In the genomic region with DNA sequence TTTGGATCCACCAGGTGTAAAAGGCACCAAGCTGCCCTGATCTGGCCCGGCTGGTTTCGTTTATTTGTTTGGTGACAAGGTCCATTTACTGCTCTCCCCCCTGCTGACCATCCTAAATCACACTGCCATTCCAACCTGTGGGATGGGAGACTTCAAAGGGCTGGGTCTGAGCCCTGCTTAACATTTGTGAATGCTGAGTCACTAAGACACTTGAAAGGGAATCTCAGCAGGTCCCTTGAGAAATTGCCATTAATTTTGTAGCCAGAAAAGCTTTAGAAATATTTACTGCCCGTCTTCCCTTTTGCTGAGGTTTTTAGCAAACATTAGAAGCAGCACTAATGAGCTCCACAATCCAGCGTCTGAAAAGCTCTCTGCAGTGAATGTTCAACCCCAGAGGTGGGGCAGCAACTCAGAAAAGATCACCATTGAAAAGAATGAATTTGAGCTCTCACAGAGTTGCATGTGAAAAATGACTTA, we compare ENCODE assay signal across 10 cellular contexts.
A peak's percentile ranks its signal among the peaks of the same experiment; 100 is the strongest.
DNase-seq lines count a peak whose midpoint lies in the region; ATAC-seq and TF ChIP-seq lines count a peak whose summit lies in the region.
"Had no signal": no experiment of that assay in that cellular context is flagged by ENCODE, and none has a peak within 500 bp of the region (broad histone marks: within the 10 kb centered on the region; RNA-seq: fewer than 3 reads in every experiment).

No MANE protein-coding gene starts in this region.

- no peak overlapping the region for H3K4me2 ChIP-seq in SK-N-SH

- H2AFZ ChIP-seq in SK-N-SH (ENCODE audit: low read depth) = no peak overlapping the region

- 57% methylated on average over 4 of the region's 4 CpGs for WGBS in SK-N-SH (ENCODE audit: low lambda C conversion rate)

- no peaks in the 10 kb centered on the region for H3F3A ChIP-seq in SK-N-SH (replicated peaks; ENCODE audit: insufficient read depth)

- H3K9me3 ChIP-seq in HEK293 (ENCODE audit: control insufficient read depth, insufficient read depth, low read depth, low read length) (no peaks in the 10 kb centered on the region), SK-N-SH (no peaks in the 10 kb centered on the region)

- H3K27ac ChIP-seq in HEK293 (ENCODE audit: extremely low read depth, low read depth, low read length) (no peak overlapping the region), SK-N-SH (ENCODE audit: low read depth in 2 of 2, low read length in 1 of 2) (no peak overlapping the region)

- no peak for TF ChIP-seq EP300 in SK-N-SH (IDR thresholded peaks at IDR 0.05; ENCODE audit: borderline replicate concordance in 1 of 2, low read depth in 1 of 2, low read length in 1 of 2)

- H3K36me3 ChIP-seq in HEK293 (ENCODE audit: control insufficient read depth in 2 of 2, insufficient read depth in 1 of 2, low read length in 2 of 2) (no peaks in the 10 kb centered on the region), SK-N-SH (replicated peaks in 1 of 2; ENCODE audit: control insufficient read depth in 1 of 2, insufficient read depth in 2 of 2, low read length in 1 of 2) (no peaks in the 10 kb centered on the region)

- ATAC-seq in HG02623 (IDR thresholded peaks at IDR 0.05; ENCODE audit: unreplicated experiment) (no peak), HG03378 (IDR thresholded peaks at IDR 0.05; ENCODE audit: unreplicated experiment) (no peak), GM21619 (IDR thresholded peaks at IDR 0.05; ENCODE audit: unreplicated experiment) (no peak)

- no peaks in the 10 kb centered on the region for H3K9me2 ChIP-seq in SK-N-SH

- POLR2A ChIA-PET in HEK293 (lab: Yijun Ruan, JAX) (no interaction called here), SK-N-SH (lab: Yijun Ruan, JAX) (no interaction called here)

- no peak overlapping the region for H3K9ac ChIP-seq in SK-N-SH

- no peaks in the 10 kb centered on the region for H3K79me2 ChIP-seq in SK-N-SH (ENCODE audit: insufficient read depth)

- CTCF ChIA-PET in HEK293 (lab: Yijun Ruan, JAX) = interaction anchor here (0.6 to 1.4 kb wide), 3 partner anchors 15 to 105 kb away, joined by 3 read pairs; no protein-coding TSS in a partner anchor
- CTCF ChIA-PET in SK-N-SH (lab: Yijun Ruan, JAX) = interaction anchor here (0.6 to 0.9 kb wide), 3 partner anchors 8 to 596 kb away, joined by 3 read pairs; no protein-coding TSS in a partner anchor

- no peaks in the 10 kb centered on the region for H4K20me1 ChIP-seq in SK-N-SH (ENCODE audit: insufficient read depth)

- H3K4me1 ChIP-seq in HEK293 (ENCODE audit: control insufficient read depth, insufficient read depth, low read length) = peaks cover 8% of the 10 kb centered on the region
- peaks cover 0 to 1% of the 10 kb centered on the region in 2 experiments; a peak in 1 of 4 replicates for H3K4me1 ChIP-seq in SK-N-SH (ENCODE audit: control insufficient read depth in 1 of 2, insufficient read depth in 2 of 2, low read depth in 1 of 2, low read length in 1 of 2)

- no peak for TF ChIP-seq RAD21 in SK-N-SH (IDR thresholded peaks at IDR 0.05; ENCODE audit: low read length)

- peak; percentile 47 for DNase-seq in ACHN
- no peak for DNase-seq in SK-N-SH
- peak; percentile 81 for DNase-seq in kidney tubule cell (ENCODE audit: low spot score)
- DNase-seq in OCI-M1 (lab: John Stamatoyannopoulos, UW) = no peak
- DNase-seq: activated gamma-delta T cell, GDM1 had no signal

- no peaks in the 10 kb centered on the region for H3K27me3 ChIP-seq in SK-N-SH (ENCODE audit: insufficient read depth)

- in situ Hi-C loops in ACHN (cut with HindIII; ENCODE audit: low pct_ligation_motif_present, low pct_unique_long_range_greater_than_20kb, low sequenced_read_pairs) = no loop called here

- TF ChIP-seq CTCF in HEK293 (tag by site-specific recombination; IDR thresholded peaks at IDR 0.05) = no peak
- TF ChIP-seq CTCF in SK-N-SH (IDR thresholded peaks at IDR 0.05) = no peak

- no peak overlapping the region for H3K4me3 ChIP-seq in HEK293 (ENCODE audit: low read depth, low read length)
- H3K4me3 ChIP-seq in SK-N-SH (ENCODE audit: low read depth in 2 of 2, low read length in 1 of 2) = no peak overlapping the region

TF ChIP-seq in HEK293, 187 proteins besides CTCF, POLR2A, EP300 and RAD21 (continues in another document):
- TF ChIP-seq ZNF394 (tag by site-specific recombination; IDR thresholded peaks at IDR 0.05; ENCODE audit: borderline replicate concordance) = peak; percentile 32; the same call in 1 of the 2 replicates
- no peak for TF ChIP-seq ZNF16 (tag by site-specific recombination; IDR thresholded peaks at IDR 0.05; ENCODE audit: low read depth)
- peak; percentile 52 for TF ChIP-seq ZNF629 (tag by site-specific recombination; IDR thresholded peaks at IDR 0.05)
- TF ChIP-seq FEZF1 (tag by site-specific recombination; IDR thresholded peaks at IDR 0.05) = peak; percentile 86
- TF ChIP-seq, protein P1, sequence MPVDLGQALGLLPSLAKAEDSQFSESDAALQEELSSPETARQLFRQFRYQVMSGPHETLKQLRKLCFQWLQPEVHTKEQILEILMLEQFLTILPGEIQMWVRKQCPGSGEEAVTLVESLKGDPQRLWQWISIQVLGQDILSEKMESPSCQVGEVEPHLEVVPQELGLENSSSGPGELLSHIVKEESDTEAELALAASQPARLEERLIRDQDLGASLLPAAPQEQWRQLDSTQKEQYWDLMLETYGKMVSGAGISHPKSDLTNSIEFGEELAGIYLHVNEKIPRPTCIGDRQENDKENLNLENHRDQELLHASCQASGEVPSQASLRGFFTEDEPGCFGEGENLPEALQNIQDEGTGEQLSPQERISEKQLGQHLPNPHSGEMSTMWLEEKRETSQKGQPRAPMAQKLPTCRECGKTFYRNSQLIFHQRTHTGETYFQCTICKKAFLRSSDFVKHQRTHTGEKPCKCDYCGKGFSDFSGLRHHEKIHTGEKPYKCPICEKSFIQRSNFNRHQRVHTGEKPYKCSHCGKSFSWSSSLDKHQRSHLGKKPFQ (tag by site-specific recombination; IDR thresholded peaks at IDR 0.05) = peak; percentile 40; the same call in 1 of the 2 replicates
- no peak for TF ChIP-seq HOXC10 (CRISPR knock-in tag; IDR thresholded peaks at IDR 0.05)
- TF ChIP-seq, protein P2, sequence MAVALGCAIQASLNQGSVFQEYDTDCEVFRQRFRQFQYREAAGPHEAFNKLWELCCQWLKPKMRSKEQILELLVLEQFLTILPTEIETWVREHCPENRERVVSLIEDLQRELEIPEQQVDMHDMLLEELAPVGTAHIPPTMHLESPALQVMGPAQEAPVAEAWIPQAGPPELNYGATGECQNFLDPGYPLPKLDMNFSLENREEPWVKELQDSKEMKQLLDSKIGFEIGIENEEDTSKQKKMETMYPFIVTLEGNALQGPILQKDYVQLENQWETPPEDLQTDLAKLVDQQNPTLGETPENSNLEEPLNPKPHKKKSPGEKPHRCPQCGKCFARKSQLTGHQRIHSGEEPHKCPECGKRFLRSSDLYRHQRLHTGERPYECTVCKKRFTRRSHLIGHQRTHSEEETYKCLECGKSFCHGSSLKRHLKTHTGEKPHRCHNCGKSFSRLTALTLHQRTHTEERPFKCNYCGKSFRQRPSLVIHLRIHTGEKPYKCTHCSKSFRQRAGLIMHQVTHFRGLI (tag by site-specific recombination; IDR thresholded peaks at IDR 0.05) = no peak

TF ChIP-seq in SK-N-SH, 30 proteins besides CTCF, POLR2A, EP300 and RAD21:
- TF ChIP-seq FOSL2 (IDR thresholded peaks at IDR 0.05; ENCODE audit: borderline replicate concordance, low read depth) (0 out of 2 replicates have a peak, but pooled peaks have one; percentile 3), POLR2AphosphoS5 (IDR thresholded peaks at IDR 0.05; ENCODE audit: low read depth, low read length) (no peak)
TF ChIP-seq in SK-N-SH: peak in this region for 1.

Comparison
In these comparisons a context has a peak if more than half of its experiments do, and no peak if none do; other contexts are left out.
1. DNase-seq: peak in ACHN (single experiment) and kidney tubule cell (single experiment); none in SK-N-SH (single experiment) and OCI-M1 (single experiment).